Comparison of ENCODE assay signal across 8 cellular contexts in the genomic region with DNA sequence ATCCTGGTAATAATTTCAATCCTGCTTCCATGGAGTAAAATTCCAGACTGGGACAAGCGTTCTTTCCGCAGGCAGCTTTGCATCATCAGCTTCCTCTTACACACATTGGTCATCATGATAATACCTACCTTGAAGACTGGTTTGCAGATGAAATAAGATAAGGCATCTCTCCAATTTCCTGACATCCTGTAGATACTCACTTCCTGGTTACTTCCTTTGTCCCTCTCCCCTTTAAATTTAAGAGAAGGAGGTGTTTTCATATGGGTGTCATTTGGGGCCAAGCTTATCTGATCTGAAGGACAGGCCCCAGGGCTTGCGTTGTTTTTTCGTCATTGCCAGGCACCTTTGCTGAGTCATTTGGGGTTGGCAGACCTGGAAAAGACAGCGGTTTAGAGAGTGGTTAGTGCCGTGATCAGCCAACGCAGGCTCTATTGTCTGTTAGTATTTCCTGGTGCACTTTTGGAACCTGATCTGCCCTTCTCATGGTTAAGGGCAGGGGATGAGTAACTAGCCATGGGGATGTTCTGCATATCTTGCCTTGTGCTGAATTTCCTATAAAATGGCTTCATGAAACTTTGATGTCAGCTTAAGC. TPM values are rescaled to one million over a fixed set of nuclear protein-coding genes. Genes with fewer than 3 reads are reported as not detected.
A peak's percentile ranks its signal among the peaks of the same experiment; 100 is the strongest.
DNase-seq lines count a peak whose midpoint lies in the region; ATAC-seq and TF ChIP-seq lines count a peak whose summit lies in the region.

No MANE protein-coding gene starts in this region.

- H3K4me1 ChIP-seq in gastrocnemius medialis, result peaks cover 6 to 7% of the 10 kb centered on the region in 2 donors

- in situ Hi-C loops in gastrocnemius medialis (cut with MboI; ENCODE audit: low sequenced_read_pairs in 4 of 4), result no loop called here

- no peak for TF ChIP-seq CTCF in gastrocnemius medialis (IDR thresholded peaks at IDR 0.05 in 4 of 5, conservative IDR thresholded peaks at IDR 0.05 in 1 of 5)

- no peak for TF ChIP-seq POLR2A in gastrocnemius medialis (IDR thresholded peaks at IDR 0.05)

- intact Hi-C loops in gastrocnemius medialis (cut with DNase I; ENCODE audit: low total_unique reads) (no loop called here), posterior cingulate gyrus (cut with DNase I) (no loop called here)

- no peaks in the 10 kb centered on the region for H3K9me3 ChIP-seq in gastrocnemius medialis

- H3K27ac Mint-ChIP-seq in activated naive CD4-positive, alpha-beta T cell treated with anti-CD3 and anti-CD28 coated beads, Interleukin-2, amount 50 U/mL, for 72 hours, result peak overlapping the region; percentile 93 to 97

- peak; percentile 78 for DNase-seq in EL
- DNase-seq in RKO (ENCODE audit: low spot score), result peak; percentile 7
- DNase-seq in activated naive CD4-positive, alpha-beta T cell treated with anti-CD3 and anti-CD28 coated beads, Interleukin-2, amount 50 U/mL, for 72 hours (ENCODE audit: low spot score in 2 of 2), result peak; percentile 70 to 89
- no peak for DNase-seq in gastrocnemius medialis
- DNase-seq in NCI-H82 (lab: John Stamatoyannopoulos, UW), result no peak
- no peak for DNase-seq in NCI-H1694 (lab: John Stamatoyannopoulos, UW)
- no peak for DNase-seq in posterior cingulate gyrus
- no peak for DNase-seq in hypothalamus (lab: John Stamatoyannopoulos, UW)

- ATAC-seq in activated naive CD4-positive, alpha-beta T cell treated with anti-CD3 and anti-CD28 coated beads, Interleukin-2, amount 50 U/mL, for 72 hours, result peak; percentile 90 to 91
- peak; percentile 23 to 32 for ATAC-seq in gastrocnemius medialis

- no peaks in the 10 kb centered on the region for H3K36me3 ChIP-seq in gastrocnemius medialis

- no peak overlapping the region for H3K4me3 ChIP-seq in gastrocnemius medialis

- H3K36me3 Mint-ChIP-seq in activated naive CD4-positive, alpha-beta T cell treated with anti-CD3 and anti-CD28 coated beads, Interleukin-2, amount 50 U/mL, for 72 hours, result peaks cover 7 to 36% of the 10 kb centered on the region in 2 donors

- H3K27me3 ChIP-seq in gastrocnemius medialis, result no peaks in the 10 kb centered on the region

- no peaks in the 10 kb centered on the region for H3K9me3 Mint-ChIP-seq in activated naive CD4-positive, alpha-beta T cell treated with anti-CD3 and anti-CD28 coated beads, Interleukin-2, amount 50 U/mL, for 72 hours

- peak overlapping the region in 2 of 4 donors; percentile 34 to 44 for H3K27ac ChIP-seq in gastrocnemius medialis

RNA-seq across cellular contexts. Expression of a gene that starts 24.1 kb away (rescaled TPM):
- total RNA-seq in activated naive CD4-positive, alpha-beta T cell treated with anti-CD3 and anti-CD28 coated beads, Interleukin-2, amount 50 U/mL, for 72 hours, result 10 to 100 TPM; 36.7 to 66.2 TPM
- 1 to 10 TPM; 2.1 to 7.8 (median 3.2) TPM for total RNA-seq in gastrocnemius medialis

Comparison
In these comparisons a context has a peak if more than half of its experiments do, and no peak if none do; other contexts are left out.
1. DNase-seq: peak in EL (single experiment), RKO (single experiment) and activated naive CD4-positive, alpha-beta T cell treated with anti-CD3 and anti-CD28 coated beads, Interleukin-2, amount 50 U/mL, for 72 hours (2 of 2); none in gastrocnemius medialis (0 of 2), NCI-H82 (single experiment), NCI-H1694 (single experiment), posterior cingulate gyrus (0 of 10) and hypothalamus (0 of 51).
2. RNA of a gene that starts 24.1 kb away (total RNA-seq): 36.7 to 66.2 TPM in activated naive CD4-positive, alpha-beta T cell treated with anti-CD3 and anti-CD28 coated beads, Interleukin-2, amount 50 U/mL, for 72 hours; 2.1 to 7.8 TPM in gastrocnemius medialis; every median in the first group is over 4 times any median in the second.